Comparison of ENCODE assay signal across 26 cellular contexts in the genomic region with DNA sequence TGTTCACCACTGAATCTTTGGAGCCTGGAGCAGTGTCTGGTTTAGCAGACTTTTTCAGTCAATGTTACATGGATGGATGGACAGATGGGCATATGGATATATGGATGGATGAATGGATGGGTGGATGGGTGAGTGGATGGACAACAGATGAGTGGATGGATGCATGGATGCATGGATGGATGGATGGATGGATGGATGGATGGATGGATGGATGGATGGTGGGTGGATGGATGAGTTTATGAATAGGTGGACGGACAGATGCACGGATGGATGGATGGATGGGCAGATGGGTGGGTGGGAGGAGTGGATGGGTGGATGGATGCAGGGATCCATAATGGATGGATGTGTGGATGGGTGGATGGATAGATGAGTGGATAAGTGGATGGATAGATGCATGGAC. TPM values are rescaled to one million over a fixed set of nuclear protein-coding genes. Genes with fewer than 3 reads are reported as not detected.
"Had no signal": no experiment of that assay in that cellular context is flagged by ENCODE, and none has a peak within 500 bp of the region (broad histone marks: within the 10 kb centered on the region; RNA-seq: fewer than 3 reads in every experiment).

No MANE protein-coding gene starts in this region.

- H3K27ac ChIP-seq: dorsolateral prefrontal cortex, heart left ventricle, neutrophil, psoas muscle, right lobe of liver had no signal

- H3K27me3 Mint-ChIP-seq: type B pancreatic cell had no signal

- FAIRE-seq: endometrium, frontal cortex, urothelium cell line had no signal

- ATAC-seq: esophagus mucosa; heart left ventricle; mucosa of descending colon; naive thymus-derived CD8-positive, alpha-beta T cell; psoas muscle; right lobe of liver had no signal

- H3K9me3 ChIP-seq: heart left ventricle, mucosa of descending colon, neutrophil, psoas muscle, right lobe of liver had no signal

- H3K4me1 ChIP-seq: heart left ventricle, psoas muscle, right lobe of liver had no signal

- H3K27me3 ChIP-seq: dorsolateral prefrontal cortex, right lobe of liver had no signal

- H3K4me3 ChIP-seq: dorsolateral prefrontal cortex, heart left ventricle, mucosa of descending colon, psoas muscle, right lobe of liver had no signal

- H3K4me3 Mint-ChIP-seq: naive thymus-derived CD8-positive, alpha-beta T cell; type B pancreatic cell had no signal

- H3K9me3 Mint-ChIP-seq: naive thymus-derived CD8-positive, alpha-beta T cell; type B pancreatic cell had no signal

- H3K27ac Mint-ChIP-seq: type B pancreatic cell had no signal

- DNase-seq: cortex of kidney; dorsolateral prefrontal cortex; effector memory CD4-positive, alpha-beta T cell; heart left ventricle; hippocampal formation; mammary epithelial cell; mucosa of descending colon; naive thymus-derived CD8-positive, alpha-beta T cell; psoas muscle; retina; right lobe of liver; stimulated activated CD4-positive, alpha-beta T cell treated with anti-CD3 and anti-CD28 coated beads, Interleukin-1b, Interleukin-23, amount 100 ng/mL, for 48 hours; stimulated activated CD4-positive, alpha-beta T cell treated with anti-CD3 and anti-CD28 coated beads, Interleukin-4, amount 100 ng/mL, for 24 hours; stimulated activated naive CD4-positive, alpha-beta T cell treated with Interleukin-2 at 50 U/mL for 16 hours had no signal

RNA-seq across cellular contexts. Expression of a gene that starts 22.4 kb away (rescaled TPM):
- total RNA-seq: fibroblast of lung, frontal cortex, glomerular endothelial cell, kidney epithelial cell, mammary epithelial cell, osteoblast had no signal
- polyA plus RNA-seq: fibroblast of lung, mammary epithelial cell, neural cell had no signal

RNA-seq across cellular contexts. Expression of a gene that starts 43.5 kb away (rescaled TPM):
- total RNA-seq: esophagus mucosa; frontal cortex; glomerular endothelial cell; heart left ventricle; kidney epithelial cell; lower leg skin; mammary epithelial cell; mucosa of descending colon; naive thymus-derived CD8-positive, alpha-beta T cell; osteoblast; psoas muscle; right lobe of liver had no signal
- polyA plus RNA-seq: fibroblast of lung; heart left ventricle; mammary epithelial cell; naive thymus-derived CD8-positive, alpha-beta T cell; neural cell; psoas muscle had no signal
